9 cellular contexts compared by ENCODE assay signal in the genomic region with DNA sequence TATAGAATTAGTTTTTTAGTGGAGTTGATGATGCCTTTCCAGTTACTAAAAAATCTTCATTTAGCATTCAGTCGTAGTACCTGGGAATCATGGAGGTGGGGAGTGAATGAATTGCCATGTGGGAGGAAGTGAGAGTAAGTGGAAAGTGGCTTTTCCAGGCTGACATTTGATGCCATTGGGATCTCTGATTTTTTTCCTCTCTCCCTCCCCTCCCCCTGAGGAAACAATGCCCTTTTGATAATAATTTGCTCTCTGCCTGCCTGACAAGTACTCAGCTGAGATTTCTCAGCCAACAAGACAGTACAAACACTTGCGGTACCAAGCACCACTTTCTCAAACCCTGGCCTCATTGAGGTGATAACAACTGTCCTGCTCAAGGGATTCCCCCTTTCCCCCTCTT. TPM values are rescaled to one million over a fixed set of nuclear protein-coding genes. Genes with fewer than 3 reads are reported as not detected.
DNase-seq lines count a peak whose midpoint lies in the region; ATAC-seq and TF ChIP-seq lines count a peak whose summit lies in the region.
"Had no signal": no experiment of that assay in that cellular context is flagged by ENCODE, and none has a peak within 500 bp of the region (broad histone marks: within the 10 kb centered on the region; RNA-seq: fewer than 3 reads in every experiment).

No MANE protein-coding gene starts in this region.

- ATAC-seq in upper lobe of left lung (ENCODE audit: low FRiP score in 2 of 2), result no peak
- ATAC-seq: mucosa of descending colon had no signal

- H3K27ac ChIP-seq in endodermal cell (ENCODE audit: low read depth, low read length), result no peak overlapping the region
- H3K27ac ChIP-seq in upper lobe of left lung, result no peak overlapping the region
- H3K27ac ChIP-seq: HL-60 had no signal

- H3K4me3 Mint-ChIP-seq in endodermal cell, result peak overlapping the region; percentile 92

- no peak overlapping the region for H3K27ac Mint-ChIP-seq in endodermal cell

- H3K9me3 Mint-ChIP-seq in endodermal cell, result no peaks in the 10 kb centered on the region

- no peak overlapping the region for H3K9ac ChIP-seq in endodermal cell (ENCODE audit: extremely low read depth, low read length, poor library complexity, severe bottlenecking)

- H3K36me3 ChIP-seq in endodermal cell (ENCODE audit: control insufficient read depth, insufficient read depth, low read length), result peaks cover 52% of the 10 kb centered on the region
- H3K36me3 ChIP-seq in upper lobe of left lung, result peaks cover 3 to 46% (median 16%) of the 10 kb centered on the region in 4 donors

- in situ Hi-C loops in SK-MEL-5 (cut with HindIII; ENCODE audit: low pct_unique_long_range_greater_than_20kb, low sequenced_read_pairs), result no loop called here

- H3K4me3 ChIP-seq in GM12875 (ENCODE audit: low read depth, low read length) (peak overlapping the region; percentile 14), endodermal cell (ENCODE audit: low read length) (peak overlapping the region; percentile 98), upper lobe of left lung (peak overlapping the region in 1 of 4 donors; percentile 96)
- H3K4me3 ChIP-seq: mucosa of descending colon had no signal

- H3K9me3 ChIP-seq in endodermal cell (ENCODE audit: control insufficient read depth, low read length) (no peaks in the 10 kb centered on the region), upper lobe of left lung (no peaks in the 10 kb centered on the region)
- H3K9me3 ChIP-seq: mucosa of descending colon had no signal

- peaks cover 38% of the 10 kb centered on the region for H3K36me3 Mint-ChIP-seq in endodermal cell (ENCODE audit: low read depth)

- H3K4me1 Mint-ChIP-seq in endodermal cell, result peaks cover 26% of the 10 kb centered on the region

- H3K27me3 Mint-ChIP-seq in endodermal cell (ENCODE audit: insufficient read depth), result no peaks in the 10 kb centered on the region

- WGBS in endodermal cell (ENCODE audit: insufficient coverage in 1 of 2, insufficient read length in 1 of 2), 2 experiments, result 86% methylated on average over 2 of the region's 2 CpGs; no CpG with 5 or more reads in 1 of the 2 experiments
- WGBS in upper lobe of left lung, 2 donors, result 57 to 75% methylated on average over 2 of the region's 2 CpGs

- H3K27me3 ChIP-seq in endodermal cell (ENCODE audit: control insufficient read depth, insufficient read depth, low read length, poor library complexity, severe bottlenecking) (no peaks in the 10 kb centered on the region), upper lobe of left lung (no peaks in the 10 kb centered on the region)

- no peak for TF ChIP-seq CTCF in GM12875 (IDR thresholded peaks at IDR 0.05; ENCODE audit: borderline replicate concordance, insufficient read depth, low read depth, low read length)
- no peak for TF ChIP-seq CTCF in endodermal cell (conservative IDR thresholded peaks at IDR 0.05)
- no peak for TF ChIP-seq CTCF in upper lobe of left lung (IDR thresholded peaks at IDR 0.05)

- H3K4me1 ChIP-seq in endodermal cell (ENCODE audit: control insufficient read depth, insufficient read depth, low read length) (no peaks in the 10 kb centered on the region), upper lobe of left lung (peaks cover 35 to 47% (median 37%) of the 10 kb centered on the region in 4 donors)

- TF ChIP-seq EP300 in upper lobe of left lung (IDR thresholded peaks at IDR 0.05), result no peak

- DNase-seq in SK-MEL-5 (ENCODE audit: low read depth, low spot score) (peak; percentile 83), endodermal cell (no peak), pons (ENCODE audit: low spot score) (peak; percentile 94), upper lobe of left lung (no peak), NCI-H526 treated with DMSO at 0.1 percent for 48 hours (lab: John Stamatoyannopoulos, UW) (no peak), DMS53 treated with DMSO at 0.1 percent for 48 hours (lab: John Stamatoyannopoulos, UW; ENCODE audit: unreplicated experiment) (no peak)
- DNase-seq: mucosa of descending colon had no signal

- TF ChIP-seq POLR2A in upper lobe of left lung (IDR thresholded peaks at IDR 0.05), result no peak

RNA-seq across cellular contexts. Expression of gene UBE2Z, which starts 2.2 kb away (rescaled TPM):
- 120 and 135 TPM in 2 replicates for total RNA-seq in SK-MEL-5 (2014; rRNA removed; shearing (Covaris generic))
- 123 and 130 TPM in 2 replicates for polyA plus RNA-seq in SK-MEL-5 (2015; cell fraction: cytosol; rRNA removed)
- polyA plus RNA-seq in SK-MEL-5 (2015; cell fraction: nucleus; rRNA removed), result 69.3 and 92.8 TPM in 2 replicates
- total RNA-seq in endodermal cell, result 10 to 100 TPM; 90.2 to 99.0 TPM
- polyA plus RNA-seq in endodermal cell (2013, experiment 1 of 2), result 52.5 TPM
- 46.2 TPM for polyA plus RNA-seq in endodermal cell (2013, experiment 2 of 2)
- total RNA-seq in upper lobe of left lung, result 10 to 100 TPM; 38.6 to 79.6 (median 60.7) TPM

RNA-seq across cellular contexts. Expression of gene ATP5MC1, which starts 17.8 kb away (rescaled TPM):
- 64.1 and 68.0 TPM in 2 replicates for total RNA-seq in SK-MEL-5 (2014; rRNA removed; shearing (Covaris generic))
- polyA plus RNA-seq in SK-MEL-5 (2015; cell fraction: cytosol; rRNA removed), result 114 and 165 TPM in 2 replicates
- polyA plus RNA-seq in SK-MEL-5 (2015; cell fraction: nucleus; rRNA removed), result 81.8 and 103 TPM in 2 replicates
- 10 to 100 TPM; 52.9 to 59.8 TPM for total RNA-seq in endodermal cell
- polyA plus RNA-seq in endodermal cell (2013, experiment 1 of 2), result 91.4 TPM
- polyA plus RNA-seq in endodermal cell (2013, experiment 2 of 2), result 91.8 TPM
- total RNA-seq in upper lobe of left lung, result 10 to 100 TPM; 11.5 to 55.3 (median 43.6) TPM

RNA-seq across cellular contexts. Expression of gene SNF8, which starts 34.3 kb away (rescaled TPM):
- total RNA-seq in SK-MEL-5 (2014; rRNA removed; shearing (Covaris generic)), result 117 and 132 TPM in 2 replicates
- polyA plus RNA-seq in SK-MEL-5 (2015; cell fraction: cytosol; rRNA removed), result 195 and 228 TPM in 2 replicates
- polyA plus RNA-seq in SK-MEL-5 (2015; cell fraction: nucleus; rRNA removed), result 87.4 and 118 TPM in 2 replicates
- total RNA-seq in endodermal cell (100 to 1,000 TPM; 152 to 175 TPM), upper lobe of left lung (100 to 1,000 TPM in 2 of 6 donors, 10 to 100 TPM in 4; 76.5 to 110 (median 89.7) TPM)
- polyA plus RNA-seq in endodermal cell (2013, experiment 1 of 2), result 107 TPM
- 101 TPM for polyA plus RNA-seq in endodermal cell (2013, experiment 2 of 2)

RNA-seq across cellular contexts. Expression of gene GIP, which starts 58.0 kb away (rescaled TPM):
- not detected in 2 replicates for total RNA-seq in SK-MEL-5 (2014; rRNA removed; shearing (Covaris generic))
- not detected in 2 replicates for polyA plus RNA-seq in SK-MEL-5 (2015; cell fraction: cytosol; rRNA removed)
- polyA plus RNA-seq in SK-MEL-5 (2015; cell fraction: nucleus; rRNA removed), result not detected in 2 replicates
- total RNA-seq in endodermal cell (1 to 10 TPM in 1 of 2 donors, not detected in 1; 1.1 TPM), upper lobe of left lung (not detected)
- not detected for polyA plus RNA-seq in endodermal cell (2013, experiment 1 of 2)
- 0.87 TPM for polyA plus RNA-seq in endodermal cell (2013, experiment 2 of 2)
- total RNA-seq: mucosa of descending colon had no signal

Comparison
In these comparisons a context has a peak if more than half of its experiments do, and no peak if none do; other contexts are left out.
1. DNase-seq: peak in SK-MEL-5 (single experiment) and pons (single experiment); none in endodermal cell (single experiment), upper lobe of left lung (0 of 2), NCI-H526 treated with DMSO at 0.1 percent for 48 hours (single experiment) and DMS53 treated with DMSO at 0.1 percent for 48 hours (single experiment).